Comparison of ENCODE assay signal across 22 cellular contexts in the genomic region with DNA sequence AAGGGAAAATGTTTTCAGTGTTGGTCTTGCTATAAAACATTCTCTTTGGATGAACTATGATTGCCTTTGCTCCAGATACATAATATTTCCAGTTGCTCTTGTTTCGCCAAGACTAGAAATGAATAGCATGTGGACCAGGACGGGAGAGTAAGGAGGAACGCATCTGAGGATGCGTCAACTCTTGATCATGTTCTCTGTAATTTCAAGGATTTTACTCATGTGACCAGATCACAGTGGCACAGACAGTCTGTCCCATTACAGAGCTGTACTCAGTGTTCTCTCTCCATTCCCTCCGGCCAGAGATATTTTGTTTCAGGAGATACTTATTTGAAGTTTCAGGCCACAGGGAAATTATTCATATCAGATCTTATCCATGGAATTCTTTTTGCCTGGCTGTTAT.
"Had no signal": no experiment of that assay in that cellular context is flagged by ENCODE, and none has a peak within 500 bp of the region (broad histone marks: within the 10 kb centered on the region; RNA-seq: fewer than 3 reads in every experiment).

No MANE protein-coding gene starts in this region.

- H3K4me1 ChIP-seq: Peyer's patch had no signal

- H3K36me3 ChIP-seq: Peyer's patch, SJCRH30 had no signal

- DNase-seq: KBM-7; MV-4-11; NCI-H1048; NCI-H1105; NCI-H1417; NCI-H1436 treated with DMSO at 0.1 percent for 48 hours; NCI-H1694; NCI-H187 treated with DMSO at 0.1 percent for 48 hours; NCI-H2029 treated with DMSO at 0.1 percent for 48 hours; NCI-H2171 treated with DMSO at 0.1 percent for 48 hours; NCI-H345; NCI-H446 treated with DMSO at 0.1 percent for 48 hours; NCI-H510A treated with DMSO at 0.1 percent for 48 hours; NCI-H69; NCI-H774; NK-92 treated with Interleukin-12 subunit alpha and Interleukin-12 subunit beta, amount 100 ng/mL, for 24 hours; PC-3; Peyer's patch; SHP77 treated with DMSO at 0.1 percent for 48 hours; SJCRH30 had no signal

- H3K4me3 ChIP-seq: Peyer's patch, SJCRH30 had no signal

- H3K9me3 ChIP-seq: Peyer's patch, SJCRH30 had no signal

- ATAC-seq: PC-3, Right ventricle myocardium inferior, SK-N-SH treated with all-trans-retinoic acid at 6 μM for 48 hours had no signal

- H3K27me3 ChIP-seq: Peyer's patch, SJCRH30 had no signal

- H3K27ac ChIP-seq: Peyer's patch, SJCRH30 had no signal
